ENCODE assay signal across 27 cellular contexts in the genomic region with DNA sequence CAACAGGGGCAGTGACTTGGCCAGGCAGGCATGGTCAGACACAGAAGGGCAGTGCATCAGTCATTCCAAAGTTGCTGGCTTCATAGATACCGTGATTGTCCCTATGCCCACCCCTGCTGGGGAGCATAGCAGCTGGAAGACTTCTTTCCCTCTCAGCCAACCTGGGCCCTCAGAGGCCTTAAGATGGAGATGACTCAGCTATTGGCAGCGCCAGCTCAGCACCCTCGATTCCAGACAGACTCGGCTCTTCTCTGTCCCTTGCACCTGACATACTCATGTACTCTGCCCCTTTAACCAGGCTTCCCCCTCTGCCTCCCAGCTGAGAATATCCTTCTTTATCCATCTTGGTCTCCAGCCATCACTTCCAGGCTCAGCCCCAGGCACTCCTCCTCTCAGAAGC. TPM values are rescaled to one million over a fixed set of nuclear protein-coding genes. Genes with fewer than 3 reads are reported as not detected.
"Had no signal": no experiment of that assay in that cellular context is flagged by ENCODE, and none has a peak within 500 bp of the region (broad histone marks: within the 10 kb centered on the region; RNA-seq: fewer than 3 reads in every experiment).

No MANE protein-coding gene starts in this region.

- H3K4me3 Mint-ChIP-seq: activated CD4-positive, alpha-beta T cell treated with anti-CD3 and anti-CD28 coated beads for 36 hours; activated naive CD8-positive, alpha-beta T cell treated with anti-CD3 and anti-CD28 coated beads for 36 hours; activated T-cell treated with anti-CD3 and anti-CD28 coated beads, Interleukin-2, amount 50 U/mL, for 4 hours; memory B cell; nephron progenitor cell; stimulated activated effector memory CD8-positive, alpha-beta T cell treated with anti-CD3 and anti-CD28 coated beads, Interleukin-12 subunit alpha, Interleukin-12 subunit beta, amount 100 ng/mL, for 72 hours; stimulated activated naive CD8-positive, alpha-beta T cell treated with anti-CD3 and anti-CD28 coated beads, Interleukin-15, amount 100 ng/mL, for 72 hours had no signal

- H3K4me1 ChIP-seq: right lobe of liver, tibial artery had no signal

- H3K27me3 Mint-ChIP-seq: activated CD4-positive, alpha-beta T cell treated with anti-CD3 and anti-CD28 coated beads for 36 hours; activated naive CD8-positive, alpha-beta T cell treated with anti-CD3 and anti-CD28 coated beads for 36 hours; stimulated activated naive CD8-positive, alpha-beta T cell treated with anti-CD3 and anti-CD28 coated beads, Interleukin-15, amount 100 ng/mL, for 72 hours had no signal

- H3K4me3 ChIP-seq: right lobe of liver, tibial artery had no signal

- H3K36me3 ChIP-seq: right lobe of liver had no signal

- ATAC-seq: activated CD4-positive, alpha-beta T cell treated with anti-CD3 and anti-CD28 coated beads for 36 hours; activated T-cell treated with anti-CD3 and anti-CD28 coated beads, Interleukin-2, amount 50 U/mL, for 4 hours; left ventricle myocardium superior; right lobe of liver; stimulated activated effector memory CD8-positive, alpha-beta T cell treated with anti-CD3 and anti-CD28 coated beads, Interleukin-12 subunit alpha, Interleukin-12 subunit beta, amount 100 ng/mL, for 72 hours; stimulated activated naive CD8-positive, alpha-beta T cell treated with anti-CD3 and anti-CD28 coated beads, Interleukin-15, amount 100 ng/mL, for 72 hours had no signal

- H3K9me3 Mint-ChIP-seq: activated naive CD8-positive, alpha-beta T cell treated with anti-CD3 and anti-CD28 coated beads for 36 hours; activated T-cell treated with anti-CD3 and anti-CD28 coated beads, Interleukin-2, amount 50 U/mL, for 4 hours; activated T-helper 2 cell treated with anti-CD3 and anti-CD28 coated beads, Interferon-gamma antibody, Interleukin-2, Interleukin-4, amounts not matched to agents 10 μg/mL and 5 μg/mL and 100 μg/mL, durations not matched to agents 14 hours and 24 hours and 36 hours; memory B cell; nephron progenitor cell; stimulated activated effector memory CD8-positive, alpha-beta T cell treated with anti-CD3 and anti-CD28 coated beads, Interleukin-12 subunit alpha, Interleukin-12 subunit beta, amount 100 ng/mL, for 72 hours; stimulated activated naive CD8-positive, alpha-beta T cell treated with anti-CD3 and anti-CD28 coated beads, Interleukin-15, amount 100 ng/mL, for 72 hours had no signal

- H3K4me1 Mint-ChIP-seq: memory B cell had no signal

- H3K27ac ChIP-seq: right lobe of liver, tibial artery had no signal

- H3K9me3 ChIP-seq: right lobe of liver, tibial artery had no signal

- H3K27ac Mint-ChIP-seq: activated CD4-positive, alpha-beta T cell treated with anti-CD3 and anti-CD28 coated beads for 36 hours; activated naive CD8-positive, alpha-beta T cell treated with anti-CD3 and anti-CD28 coated beads for 36 hours; activated T-helper 2 cell treated with anti-CD3 and anti-CD28 coated beads, Interferon-gamma antibody, Interleukin-2, Interleukin-4, amounts not matched to agents 10 μg/mL and 5 μg/mL and 100 μg/mL, durations not matched to agents 14 hours and 24 hours and 36 hours; memory B cell; nephron progenitor cell; stimulated activated effector memory CD8-positive, alpha-beta T cell treated with anti-CD3 and anti-CD28 coated beads, Interleukin-12 subunit alpha, Interleukin-12 subunit beta, amount 100 ng/mL, for 72 hours; stimulated activated naive CD8-positive, alpha-beta T cell treated with anti-CD3 and anti-CD28 coated beads, Interleukin-15, amount 100 ng/mL, for 72 hours had no signal

- DNase-seq: activated CD4-positive, alpha-beta T cell treated with anti-CD3 and anti-CD28 coated beads for 36 hours; activated CD4-positive, alpha-beta T cell treated with anti-CD3 and anti-CD28 coated beads, Interleukin-2, amount 50 U/mL, for 48 hours; activated CD8-positive, alpha-beta memory T cell treated with anti-CD3 and anti-CD28 coated beads, Interleukin-2, amount 50 U/mL, for 48 hours; activated naive CD4-positive, alpha-beta T cell; activated naive CD8-positive, alpha-beta T cell treated with anti-CD3 and anti-CD28 coated beads for 36 hours; activated T-cell treated with anti-CD3 and anti-CD28 coated beads, Interleukin-2, amount 50 U/mL, for 4 hours; central memory CD4-positive, alpha-beta T cell; dermis blood vessel endothelial cell; effector CD8-positive, alpha-beta T cell; hypothalamus; left ventricle myocardium superior; nephron progenitor cell; nucleus accumbens; posterior cingulate gyrus; right lobe of liver; small intestine; stimulated activated CD4-positive, alpha-beta T cell treated with anti-CD3 and anti-CD28 coated beads, Interleukin-2, amount 100 ng/mL, for 24 hours; stimulated activated naive CD8-positive, alpha-beta T cell treated with anti-CD3 and anti-CD28 coated beads, Interleukin-15, amount 100 ng/mL, for 72 hours; tibial artery had no signal

- H3K36me3 Mint-ChIP-seq: stimulated activated effector memory CD8-positive, alpha-beta T cell treated with anti-CD3 and anti-CD28 coated beads, Interleukin-12 subunit alpha, Interleukin-12 subunit beta, amount 100 ng/mL, for 72 hours had no signal

- H3K27me3 ChIP-seq: right lobe of liver, tibial artery had no signal

- FAIRE-seq: astrocyte, small intestine, TTC549 had no signal

RNA-seq across cellular contexts. Expression of a gene that starts 16.8 kb away (rescaled TPM):
- total RNA-seq: dermis blood vessel endothelial cell had no signal

RNA-seq across cellular contexts. Expression of a gene that starts 19.0 kb away (rescaled TPM):
- total RNA-seq: activated CD8-positive, alpha-beta memory T cell treated with anti-CD3 and anti-CD28 coated beads for 36 hours; activated naive CD8-positive, alpha-beta T cell treated with anti-CD3 and anti-CD28 coated beads for 36 hours; activated T-cell treated with anti-CD3 and anti-CD28 coated beads, Interleukin-2, amount 50 U/mL, for 4 hours; activated T-helper 2 cell treated with anti-CD3 and anti-CD28 coated beads, Interferon-gamma antibody, Interleukin-2, Interleukin-4, amounts not matched to agents 10 μg/mL and 5 μg/mL and 100 μg/mL, durations not matched to agents 14 hours and 24 hours and 36 hours; astrocyte; dermis blood vessel endothelial cell; left ventricle myocardium superior; myocyte; right lobe of liver; ureter had no signal

RNA-seq across cellular contexts. Expression of a gene that starts 41.3 kb away (rescaled TPM):
- total RNA-seq: activated CD4-positive, alpha-beta T cell treated with anti-CD3 and anti-CD28 coated beads for 36 hours; activated naive CD8-positive, alpha-beta T cell treated with anti-CD3 and anti-CD28 coated beads for 36 hours; activated T-helper 2 cell treated with anti-CD3 and anti-CD28 coated beads, Interferon-gamma antibody, Interleukin-2, Interleukin-4, amounts not matched to agents 10 μg/mL and 5 μg/mL and 100 μg/mL, durations not matched to agents 14 hours and 24 hours and 36 hours; astrocyte; dermis blood vessel endothelial cell; myocyte had no signal

RNA-seq across cellular contexts. Expression of a gene that starts 56.5 kb away (rescaled TPM):
- total RNA-seq: myocyte, right lobe of liver had no signal
